ENCODE assay signal across 8 cellular contexts in genomic region chr9:6938447-6938846, GRCh38.
DNase-seq lines count a peak whose midpoint lies in the region; ATAC-seq and TF ChIP-seq lines count a peak whose summit lies in the region.

No MANE protein-coding gene starts in this region.

- no peaks in the 10 kb centered on the region for H3K9me3 ChIP-seq in osteoblast (ENCODE audit: low read depth, low read length)

- peaks cover 4% of the 10 kb centered on the region for H4K20me1 ChIP-seq in osteoblast (ENCODE audit: insufficient read depth, low read length)

- no peak for TF ChIP-seq CTCF in osteoblast (IDR thresholded peaks at IDR 0.05; ENCODE audit: extremely low read depth, low read depth, low read length)

- H2AFZ ChIP-seq in osteoblast (ENCODE audit: low read length) = no peak overlapping the region

- peaks cover 11% of the 10 kb centered on the region for H3K4me1 ChIP-seq in osteoblast (ENCODE audit: insufficient read depth, low read length)

- no peaks in the 10 kb centered on the region for H3K27me3 ChIP-seq in osteoblast (ENCODE audit: insufficient read depth, low read length)

- H3K36me3 ChIP-seq in osteoblast (ENCODE audit: insufficient read depth, low read length) = no peaks in the 10 kb centered on the region

- peak overlapping the region; percentile 38 for H3K27ac ChIP-seq in osteoblast (ENCODE audit: low read depth, low read length)

- H3K4me3 ChIP-seq in osteoblast (ENCODE audit: insufficient read depth, low read length) = no peak overlapping the region

- no peak for ATAC-seq in HG03039 (IDR thresholded peaks at IDR 0.05; ENCODE audit: unreplicated experiment)
- no peak for ATAC-seq in GM21717 (IDR thresholded peaks at IDR 0.05; ENCODE audit: unreplicated experiment)

- peak overlapping the region; percentile 63 for H3K4me2 ChIP-seq in osteoblast (ENCODE audit: insufficient read depth, low read length)

- H3K79me2 ChIP-seq in osteoblast (ENCODE audit: insufficient read depth, low read length) = no peaks in the 10 kb centered on the region

- DNase-seq in ELR (ENCODE audit: low read depth) (peak; percentile 76), NCI-H446 treated with DMSO at 0.1 percent for 48 hours (lab: John Stamatoyannopoulos, UW) (peak; percentile 69), epidermal melanocyte (ENCODE audit: insufficient read length, low spot score) (peak; percentile 49), osteoblast (ENCODE audit: insufficient read length, low spot score, missing footprints) (peak; percentile 73), HPDE6-E6E7 (ENCODE audit: extremely low spot score) (no peak), NCI-H1436 (lab: John Stamatoyannopoulos, UW) (no peak)

Comparison
In these comparisons a context has a peak if more than half of its experiments do, and no peak if none do; other contexts are left out.
1. DNase-seq: peak in ELR (single experiment), NCI-H446 treated with DMSO at 0.1 percent for 48 hours (single experiment), epidermal melanocyte (single experiment) and osteoblast (single experiment); none in HPDE6-E6E7 (single experiment) and NCI-H1436 (single experiment).